1 cellular context compared by ENCODE assay signal in the genomic region with DNA sequence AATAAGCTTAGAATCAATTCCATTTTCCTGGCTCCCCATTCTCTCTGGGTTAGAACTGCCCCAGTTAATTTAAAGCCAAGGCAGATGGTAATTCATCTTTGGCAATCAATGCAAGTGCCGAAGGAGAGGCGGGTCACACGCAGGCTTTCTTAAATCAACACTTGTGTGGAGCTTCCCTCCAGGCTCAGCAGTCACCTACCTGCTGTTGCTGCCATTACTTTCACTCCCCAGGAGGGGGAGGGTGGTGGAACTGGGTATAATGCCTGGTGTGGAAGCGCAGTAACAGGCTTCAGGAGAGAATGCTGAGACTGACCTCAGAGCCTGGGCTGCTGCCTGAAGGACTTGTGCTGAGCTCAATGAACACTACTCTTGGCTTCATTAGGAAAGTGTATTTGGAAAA.
TF ChIP-seq lines count a peak whose summit lies in the region.

No MANE protein-coding gene starts in this region.

TF ChIP-seq in H1, 55 proteins besides CTCF, POLR2A, EP300 and RAD21:
- TF ChIP-seq YY1 (IDR thresholded peaks at IDR 0.05; ENCODE audit: low read depth, low read length), result peak; percentile 81; the same call in 1 of the 2 replicates
- no peak for TF ChIP-seq SIX5 (IDR thresholded peaks at IDR 0.05; ENCODE audit: low read depth, low read length)
- no peak for TF ChIP-seq FOSL1 (IDR thresholded peaks at IDR 0.05; ENCODE audit: insufficient read depth, low read depth, low read length)
- no peak for TF ChIP-seq JUN (IDR thresholded peaks at IDR 0.05; ENCODE audit: low read depth, low read length)
- no peak for TF ChIP-seq PHF8 (conservative IDR thresholded peaks at IDR 0.05; ENCODE audit: low read depth, low read length)
- 0 out of 2 replicates have a peak, but pooled peaks have one; percentile 6 for TF ChIP-seq TEAD4 (IDR thresholded peaks at IDR 0.05; ENCODE audit: low read depth, low read length)
- no peak for TF ChIP-seq POU5F1 (IDR thresholded peaks at IDR 0.05; ENCODE audit: low read depth, low read length)
- TF ChIP-seq TAF1 (IDR thresholded peaks at IDR 0.05; ENCODE audit: low read depth, low read length), result 0 out of 2 replicates have a peak, but pooled peaks have one; percentile 16
- TF ChIP-seq RBBP5 (IDR thresholded peaks at IDR 0.05; ENCODE audit: borderline replicate concordance, low read depth, low read length), result no peak
- peak; percentile 37 for TF ChIP-seq ASH2L (IDR thresholded peaks at IDR 0.05; ENCODE audit: low read length)
- TF ChIP-seq SP4 (IDR thresholded peaks at IDR 0.05; ENCODE audit: low read length), result no peak
- no peak for TF ChIP-seq EGR1 (IDR thresholded peaks at IDR 0.05; ENCODE audit: borderline replicate concordance, low read depth, low read length)
- no peak for TF ChIP-seq CTBP2 (IDR thresholded peaks at IDR 0.05; ENCODE audit: borderline replicate concordance, insufficient read depth, insufficient read length, low read length)
- no peak for TF ChIP-seq NANOG (IDR thresholded peaks at IDR 0.05; ENCODE audit: insufficient read depth, low read depth, low read length, poor library complexity, severe bottlenecking)
- TF ChIP-seq ATF2 (IDR thresholded peaks at IDR 0.05; ENCODE audit: low read length), result no peak
- TF ChIP-seq SP1 (IDR thresholded peaks at IDR 0.05; ENCODE audit: low read depth, low read length), result 0 out of 2 replicates have a peak, but pooled peaks have one; percentile 30
- TF ChIP-seq E2F6 (IDR thresholded peaks at IDR 0.05), result no peak; the same call in 1 of the 2 replicates
- TF ChIP-seq, protein P1, sequence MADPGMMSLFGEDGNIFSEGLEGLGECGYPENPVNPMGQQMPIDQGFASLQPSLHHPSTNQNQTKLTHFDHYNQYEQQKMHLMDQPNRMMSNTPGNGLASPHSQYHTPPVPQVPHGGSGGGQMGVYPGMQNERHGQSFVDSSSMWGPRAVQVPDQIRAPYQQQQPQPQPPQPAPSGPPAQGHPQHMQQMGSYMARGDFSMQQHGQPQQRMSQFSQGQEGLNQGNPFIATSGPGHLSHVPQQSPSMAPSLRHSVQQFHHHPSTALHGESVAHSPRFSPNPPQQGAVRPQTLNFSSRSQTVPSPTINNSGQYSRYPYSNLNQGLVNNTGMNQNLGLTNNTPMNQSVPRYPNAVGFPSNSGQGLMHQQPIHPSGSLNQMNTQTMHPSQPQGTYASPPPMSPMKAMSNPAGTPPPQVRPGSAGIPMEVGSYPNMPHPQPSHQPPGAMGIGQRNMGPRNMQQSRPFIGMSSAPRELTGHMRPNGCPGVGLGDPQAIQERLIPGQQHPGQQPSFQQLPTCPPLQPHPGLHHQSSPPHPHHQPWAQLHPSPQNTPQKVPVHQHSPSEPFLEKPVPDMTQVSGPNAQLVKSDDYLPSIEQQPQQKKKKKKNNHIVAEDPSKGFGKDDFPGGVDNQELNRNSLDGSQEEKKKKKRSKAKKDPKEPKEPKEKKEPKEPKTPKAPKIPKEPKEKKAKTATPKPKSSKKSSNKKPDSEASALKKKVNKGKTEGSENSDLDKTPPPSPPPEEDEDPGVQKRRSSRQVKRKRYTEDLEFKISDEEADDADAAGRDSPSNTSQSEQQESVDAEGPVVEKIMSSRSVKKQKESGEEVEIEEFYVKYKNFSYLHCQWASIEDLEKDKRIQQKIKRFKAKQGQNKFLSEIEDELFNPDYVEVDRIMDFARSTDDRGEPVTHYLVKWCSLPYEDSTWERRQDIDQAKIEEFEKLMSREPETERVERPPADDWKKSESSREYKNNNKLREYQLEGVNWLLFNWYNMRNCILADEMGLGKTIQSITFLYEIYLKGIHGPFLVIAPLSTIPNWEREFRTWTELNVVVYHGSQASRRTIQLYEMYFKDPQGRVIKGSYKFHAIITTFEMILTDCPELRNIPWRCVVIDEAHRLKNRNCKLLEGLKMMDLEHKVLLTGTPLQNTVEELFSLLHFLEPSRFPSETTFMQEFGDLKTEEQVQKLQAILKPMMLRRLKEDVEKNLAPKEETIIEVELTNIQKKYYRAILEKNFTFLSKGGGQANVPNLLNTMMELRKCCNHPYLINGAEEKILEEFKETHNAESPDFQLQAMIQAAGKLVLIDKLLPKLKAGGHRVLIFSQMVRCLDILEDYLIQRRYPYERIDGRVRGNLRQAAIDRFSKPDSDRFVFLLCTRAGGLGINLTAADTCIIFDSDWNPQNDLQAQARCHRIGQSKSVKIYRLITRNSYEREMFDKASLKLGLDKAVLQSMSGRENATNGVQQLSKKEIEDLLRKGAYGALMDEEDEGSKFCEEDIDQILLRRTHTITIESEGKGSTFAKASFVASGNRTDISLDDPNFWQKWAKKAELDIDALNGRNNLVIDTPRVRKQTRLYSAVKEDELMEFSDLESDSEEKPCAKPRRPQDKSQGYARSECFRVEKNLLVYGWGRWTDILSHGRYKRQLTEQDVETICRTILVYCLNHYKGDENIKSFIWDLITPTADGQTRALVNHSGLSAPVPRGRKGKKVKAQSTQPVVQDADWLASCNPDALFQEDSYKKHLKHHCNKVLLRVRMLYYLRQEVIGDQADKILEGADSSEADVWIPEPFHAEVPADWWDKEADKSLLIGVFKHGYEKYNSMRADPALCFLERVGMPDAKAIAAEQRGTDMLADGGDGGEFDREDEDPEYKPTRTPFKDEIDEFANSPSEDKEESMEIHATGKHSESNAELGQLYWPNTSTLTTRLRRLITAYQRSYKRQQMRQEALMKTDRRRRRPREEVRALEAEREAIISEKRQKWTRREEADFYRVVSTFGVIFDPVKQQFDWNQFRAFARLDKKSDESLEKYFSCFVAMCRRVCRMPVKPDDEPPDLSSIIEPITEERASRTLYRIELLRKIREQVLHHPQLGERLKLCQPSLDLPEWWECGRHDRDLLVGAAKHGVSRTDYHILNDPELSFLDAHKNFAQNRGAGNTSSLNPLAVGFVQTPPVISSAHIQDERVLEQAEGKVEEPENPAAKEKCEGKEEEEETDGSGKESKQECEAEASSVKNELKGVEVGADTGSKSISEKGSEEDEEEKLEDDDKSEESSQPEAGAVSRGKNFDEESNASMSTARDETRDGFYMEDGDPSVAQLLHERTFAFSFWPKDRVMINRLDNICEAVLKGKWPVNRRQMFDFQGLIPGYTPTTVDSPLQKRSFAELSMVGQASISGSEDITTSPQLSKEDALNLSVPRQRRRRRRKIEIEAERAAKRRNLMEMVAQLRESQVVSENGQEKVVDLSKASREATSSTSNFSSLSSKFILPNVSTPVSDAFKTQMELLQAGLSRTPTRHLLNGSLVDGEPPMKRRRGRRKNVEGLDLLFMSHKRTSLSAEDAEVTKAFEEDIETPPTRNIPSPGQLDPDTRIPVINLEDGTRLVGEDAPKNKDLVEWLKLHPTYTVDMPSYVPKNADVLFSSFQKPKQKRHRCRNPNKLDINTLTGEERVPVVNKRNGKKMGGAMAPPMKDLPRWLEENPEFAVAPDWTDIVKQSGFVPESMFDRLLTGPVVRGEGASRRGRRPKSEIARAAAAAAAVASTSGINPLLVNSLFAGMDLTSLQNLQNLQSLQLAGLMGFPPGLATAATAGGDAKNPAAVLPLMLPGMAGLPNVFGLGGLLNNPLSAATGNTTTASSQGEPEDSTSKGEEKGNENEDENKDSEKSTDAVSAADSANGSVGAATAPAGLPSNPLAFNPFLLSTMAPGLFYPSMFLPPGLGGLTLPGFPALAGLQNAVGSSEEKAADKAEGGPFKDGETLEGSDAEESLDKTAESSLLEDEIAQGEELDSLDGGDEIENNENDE (IDR thresholded peaks at IDR 0.05; ENCODE audit: insufficient replicate concordance, low read length), result no peak
- TF ChIP-seq NRF1 (IDR thresholded peaks at IDR 0.05; ENCODE audit: low read depth, low read length), result no peak
- no peak for TF ChIP-seq RXRA (IDR thresholded peaks at IDR 0.05; ENCODE audit: insufficient read depth, low read depth, low read length)
- 0 out of 4 replicates have a peak, but pooled peaks of 1 of the 2 experiments have one; percentile 46 for TF ChIP-seq HDAC2 (IDR thresholded peaks at IDR 0.05; ENCODE audit: borderline replicate concordance in 1 of 2, low read depth in 2 of 2, low read length in 2 of 2)
- no peak for TF ChIP-seq KDM5A (IDR thresholded peaks at IDR 0.05; ENCODE audit: low read length)
- no peak for TF ChIP-seq EZH2 (IDR thresholded peaks at IDR 0.05; ENCODE audit: low read depth, low read length, severe bottlenecking)
- TF ChIP-seq CHD1 (IDR thresholded peaks at IDR 0.05; ENCODE audit: low read depth, low read length), result no peak
- no peak for TF ChIP-seq RFX5 (IDR thresholded peaks at IDR 0.05; ENCODE audit: borderline replicate concordance, low read depth, low read length)
- TF ChIP-seq KDM1A (IDR thresholded peaks at IDR 0.05; ENCODE audit: borderline replicate concordance, low read length), result no peak
- TF ChIP-seq CREB1 (IDR thresholded peaks at IDR 0.05), result no peak
